Comparison of ENCODE assay signal across 9 cellular contexts in the genomic region with DNA sequence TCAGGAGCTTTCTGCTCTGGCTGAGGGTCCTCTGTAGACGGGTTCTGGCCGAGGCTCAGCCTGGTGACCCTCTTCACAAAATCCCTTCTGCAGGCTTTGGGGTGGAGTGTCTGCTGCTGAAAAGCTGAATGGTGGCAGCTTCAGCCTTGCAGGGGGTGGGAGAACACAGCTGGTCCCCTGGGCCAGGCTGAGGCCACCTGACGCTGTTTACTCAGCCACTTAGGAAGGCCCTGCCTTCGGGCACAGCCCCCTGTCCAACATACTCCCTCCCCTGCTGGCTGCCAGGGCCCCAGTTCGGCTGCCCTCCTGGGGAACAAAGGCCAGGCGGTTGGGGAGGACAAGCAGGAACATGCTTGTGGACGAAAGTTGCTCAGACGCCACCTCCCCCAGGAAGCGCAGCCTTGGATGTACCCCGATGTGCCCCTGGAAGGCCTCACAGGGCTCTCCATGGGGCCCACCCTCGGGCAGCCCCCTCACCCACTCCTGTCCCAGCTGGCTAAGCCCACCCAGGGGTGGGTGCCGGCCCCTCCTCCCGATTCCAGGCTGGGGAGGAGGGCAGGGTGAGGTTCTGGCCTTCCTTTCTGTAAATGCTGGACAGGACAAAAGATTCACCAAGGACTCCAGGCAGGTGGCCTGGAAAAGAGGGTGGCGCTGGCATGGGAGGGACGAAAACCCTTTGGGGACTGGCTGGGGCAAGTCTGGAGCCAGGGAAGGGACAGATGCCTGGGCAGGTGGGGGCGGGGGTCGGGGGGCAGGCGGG. TPM values are rescaled to one million over a fixed set of nuclear protein-coding genes. Genes with fewer than 3 reads are reported as not detected.
DNase-seq lines count a peak whose midpoint lies in the region; ATAC-seq and TF ChIP-seq lines count a peak whose summit lies in the region.
"Had no signal": no experiment of that assay in that cellular context is flagged by ENCODE, and none has a peak within 500 bp of the region (broad histone marks: within the 10 kb centered on the region; RNA-seq: fewer than 3 reads in every experiment).

A gene (minus strand): TSS at position 130 of the 760 bp plus-strand sequence. CDS start 271 bp downstream, outside the sequence.

- H3K27me3 Mint-ChIP-seq in progenitor cell of endocrine pancreas: peaks cover 15% of the 10 kb centered on the region

- H3K4me3 Mint-ChIP-seq in progenitor cell of endocrine pancreas (ENCODE audit: low read depth): peak within 1 kb of the TSS; percentile 60

- TF ChIP-seq CTCF in progenitor cell of endocrine pancreas (IDR thresholded peaks at IDR 0.05; ENCODE audit: unreplicated experiment): no peak

- H3K27ac Mint-ChIP-seq in progenitor cell of endocrine pancreas: peak within 1 kb of the TSS; percentile 91

- peaks cover 3% of the 10 kb centered on the region for H3K36me3 Mint-ChIP-seq in progenitor cell of endocrine pancreas (ENCODE audit: insufficient read depth)

- H3K9me3 Mint-ChIP-seq in progenitor cell of endocrine pancreas (ENCODE audit: low read depth): no peaks in the 10 kb centered on the region

- peak; percentile 98 for DNase-seq in DMS153 treated with DMSO at 0.1 percent for 48 hours (lab: John Stamatoyannopoulos, UW; ENCODE audit: unreplicated experiment)
- DNase-seq in NCI-H510A treated with DMSO at 0.1 percent for 48 hours (lab: John Stamatoyannopoulos, UW): peak; percentile 100
- DNase-seq in progenitor cell of endocrine pancreas (ENCODE audit: low spot score, unreplicated experiment): no peak
- DNase-seq in stimulated activated CD4-positive, alpha-beta T cell treated with anti-CD3 and anti-CD28 coated beads, Interleukin-15, amount 100 ng/mL, for 24 hours: no peak
- no peak for DNase-seq in dedifferentiated amniotic fluid mesenchymal stem cell (ENCODE audit: extremely low spot score)
- DNase-seq in RKO (ENCODE audit: low spot score): no peak

- ATAC-seq in esophagus mucosa: peak; percentile 30
- no peak for ATAC-seq in HG03520 (IDR thresholded peaks at IDR 0.05; ENCODE audit: unreplicated experiment)

- peaks cover 12% of the 10 kb centered on the region for H3K4me1 Mint-ChIP-seq in progenitor cell of endocrine pancreas (ENCODE audit: low read depth)

RNA-seq across cellular contexts. Expression of the gene that starts here (rescaled TPM):
- 11.9 TPM for total RNA-seq in esophagus mucosa
- 15.1 and 18.1 TPM in 2 replicates for total RNA-seq in progenitor cell of endocrine pancreas
- total RNA-seq: SJSA1 had no signal

Comparison
In these comparisons a context has a peak if more than half of its experiments do, and no peak if none do; other contexts are left out.
1. DNase-seq: peak in DMS153 treated with DMSO at 0.1 percent for 48 hours (single experiment) and NCI-H510A treated with DMSO at 0.1 percent for 48 hours (single experiment); none in progenitor cell of endocrine pancreas (single experiment), stimulated activated CD4-positive, alpha-beta T cell treated with anti-CD3 and anti-CD28 coated beads, Interleukin-15, amount 100 ng/mL, for 24 hours (single experiment), dedifferentiated amniotic fluid mesenchymal stem cell (single experiment) and RKO (single experiment).